ENCODE assay signal across 9 cellular contexts in the genomic region with DNA sequence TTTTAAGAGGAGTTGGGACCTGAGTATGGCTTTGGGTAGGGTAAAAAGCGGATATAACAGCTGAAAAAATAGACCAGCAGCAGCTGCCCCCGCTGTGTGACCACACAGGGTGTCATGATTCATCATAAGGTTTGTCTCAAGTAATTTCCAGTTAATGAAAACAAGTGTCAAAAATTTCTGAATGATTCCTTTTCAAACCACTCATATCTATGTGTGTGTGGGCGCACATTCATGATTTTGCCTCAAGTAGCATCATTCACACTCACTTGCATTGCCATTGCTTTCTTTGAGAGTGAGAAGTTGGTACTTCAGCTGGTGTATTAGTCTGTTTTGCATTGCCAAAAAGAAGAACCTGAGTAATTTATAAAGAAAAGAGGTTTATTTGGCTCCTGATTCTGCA. TPM values are rescaled to one million over a fixed set of nuclear protein-coding genes. Genes with fewer than 3 reads are reported as not detected.
DNase-seq lines count a peak whose midpoint lies in the region; ATAC-seq and TF ChIP-seq lines count a peak whose summit lies in the region.
"Had no signal": no experiment of that assay in that cellular context is flagged by ENCODE, and none has a peak within 500 bp of the region (broad histone marks: within the 10 kb centered on the region; RNA-seq: fewer than 3 reads in every experiment).

No MANE protein-coding gene starts in this region.

- H3K4me2 ChIP-seq in skeletal muscle satellite cell (ENCODE audit: low read length): peak overlapping the region; percentile 9
- no peak overlapping the region for H3K4me2 ChIP-seq in mammary epithelial cell (ENCODE audit: insufficient read depth, low read depth, low read length)

- H3K9me3 ChIP-seq in skeletal muscle satellite cell (replicated peaks; ENCODE audit: low read length): no peaks in the 10 kb centered on the region
- H3K9me3 ChIP-seq in mammary epithelial cell (replicated peaks; ENCODE audit: insufficient read depth, low read length): no peaks in the 10 kb centered on the region

- no TSS peak for BruUV-seq in mammary epithelial cell (replicated peaks; lab: Mats Ljungman, UMichigan)

- 98% methylated on average over 3 of the region's 3 CpGs for WGBS in mammary epithelial cell (ENCODE audit: low coverage, missing lambda C conversion rate)

- no peaks in the 10 kb centered on the region for H3K36me3 ChIP-seq in skeletal muscle satellite cell (ENCODE audit: insufficient read depth, low read length)
- no peaks in the 10 kb centered on the region for H3K36me3 ChIP-seq in mammary epithelial cell (ENCODE audit: insufficient read depth, low read length)

- intact Hi-C loops in mammary epithelial cell (cut with micrococcal nuclease): no loop called here

- H3K9ac ChIP-seq in skeletal muscle satellite cell (ENCODE audit: low read depth, low read length) (no peak overlapping the region), mammary epithelial cell (ENCODE audit: insufficient read depth, low read length) (no peak overlapping the region)

- no peaks in the 10 kb centered on the region for H4K20me1 ChIP-seq in mammary epithelial cell (ENCODE audit: insufficient read depth, low read length)

- no peak for TF ChIP-seq CTCF in mammary epithelial cell (conservative IDR thresholded peaks at IDR 0.05 in 1 of 2, IDR thresholded peaks at IDR 0.05 in 1 of 2; ENCODE audit: extremely low read depth in 1 of 2, insufficient read depth in 1 of 2, low read depth in 1 of 2, low read length in 2 of 2)

- no peak overlapping the region for H3K4me3 ChIP-seq in skeletal muscle satellite cell (ENCODE audit: low read length)
- no peak overlapping the region for H3K4me3 ChIP-seq in mammary epithelial cell (replicated peaks in 1 of 3; ENCODE audit: insufficient read depth in 1 of 3, low read depth in 2 of 3, low read length in 3 of 3)

- H3K4me1 ChIP-seq in skeletal muscle satellite cell (ENCODE audit: control insufficient read depth, insufficient read depth, low read length) (peaks cover 25% of the 10 kb centered on the region), mammary epithelial cell (ENCODE audit: insufficient read depth, low read length) (no peaks in the 10 kb centered on the region)

- H3K27ac ChIP-seq in mammary epithelial cell (ENCODE audit: insufficient read depth, low read depth, low read length): no peak overlapping the region

- in situ Hi-C loops in mammary epithelial cell (cut with MboI; ENCODE audit: low sequenced_read_pairs in 2 of 2): no loop called here

- dilution Hi-C loops in mammary epithelial cell (cut with HindIII; ENCODE audit: low sequenced_read_pairs): no loop called here

- H3K79me2 ChIP-seq in mammary epithelial cell (ENCODE audit: insufficient read depth, low read length): peaks cover 6% of the 10 kb centered on the region

- H2AFZ ChIP-seq in mammary epithelial cell (ENCODE audit: low read depth, low read length): no peak overlapping the region

- H3K27me3 ChIP-seq in skeletal muscle satellite cell (ENCODE audit: control insufficient read depth, insufficient read depth, low read length): no peaks in the 10 kb centered on the region
- no peaks in the 10 kb centered on the region for H3K27me3 ChIP-seq in mammary epithelial cell (ENCODE audit: insufficient read depth, low read length)

- DNase-seq in activated T-cell treated with anti-CD3 and anti-CD28 coated beads for 4 hours: peak; percentile 50
- DNase-seq in SW 1271 (lab: John Stamatoyannopoulos, UW): no peak
- DNase-seq in mammary epithelial cell: no peak
- DNase-seq: nucleus accumbens had no signal

- CTCF ChIA-PET in mammary epithelial cell (lab: Charles Lee; ENCODE audit: low non-redundant PET): interaction anchor here (1.1 kb wide), 1 partner anchor 68 kb away, joined by 10 read pairs; no protein-coding TSS in a partner anchor

- ATAC-seq in GM19023 (IDR thresholded peaks at IDR 0.05; ENCODE audit: unreplicated experiment) (peak; percentile 24), HG03159 (IDR thresholded peaks at IDR 0.05; ENCODE audit: unreplicated experiment) (peak; percentile 10), GM21526 (IDR thresholded peaks at IDR 0.05; ENCODE audit: low FRiP score, unreplicated experiment) (no peak), GM19397 (IDR thresholded peaks at IDR 0.05; ENCODE audit: unreplicated experiment) (no peak)

RNA-seq across cellular contexts. Expression of a gene that starts 12.1 kb away (rescaled TPM):
- total RNA-seq in skeletal muscle satellite cell (2012; rRNA removed): 20.5 and 25.1 TPM in 2 replicates
- 10 to 100 TPM; 11.3 to 15.9 TPM for total RNA-seq in mammary epithelial cell
- polyA plus RNA-seq in mammary epithelial cell: 15.4 TPM
- polyA minus RNA-seq in mammary epithelial cell: 7.1 TPM

Comparison
In these comparisons a context has a peak if more than half of its experiments do, and no peak if none do; other contexts are left out.
1. ATAC-seq: peak in GM19023 (single experiment) and HG03159 (single experiment); none in GM21526 (single experiment) and GM19397 (single experiment).